ENCODE assay signal across 8 cellular contexts in genomic region chr6:26204332-26205160, GRCh38.
DNase-seq lines count a peak whose midpoint lies in the region; ATAC-seq and TF ChIP-seq lines count a peak whose summit lies in the region.

No MANE protein-coding gene starts in this region.

- H3K9me3 ChIP-seq in HEK293 (ENCODE audit: control insufficient read depth, insufficient read depth, low read depth, low read length): no peaks in the 10 kb centered on the region
- H3K9me3 ChIP-seq in SJSA1 (replicated peaks): no peaks in the 10 kb centered on the region
- no peaks in the 10 kb centered on the region for H3K9me3 ChIP-seq in transverse colon

- TF ChIP-seq EP300 in transverse colon (IDR thresholded peaks at IDR 0.05; ENCODE audit: low read depth): peak; percentile 79

- peaks cover 6 to 14% of the 10 kb centered on the region in 2 donors for H3K36me3 Mint-ChIP-seq in activated naive CD4-positive, alpha-beta T cell treated with anti-CD3 and anti-CD28 coated beads, Interleukin-2, amount 50 U/mL, for 72 hours
- peaks cover 2% of the 10 kb centered on the region for H3K36me3 Mint-ChIP-seq in osteocyte (ENCODE audit: unreplicated experiment)

- DNase-seq in GF-D8 (lab: John Stamatoyannopoulos, UW) (peak; percentile 92), NAMALWA (ENCODE audit: low spot score) (peak; percentile 98), SJSA1 (ENCODE audit: low read depth in 1 of 2, low spot score in 2 of 2) (peak; percentile 98 to 99), head of caudate nucleus (peak; percentile 88 to 99 (median 96)), osteocyte (ENCODE audit: extremely low spot score, unreplicated experiment) (peak; percentile 96), transverse colon (peak; percentile 95)
- DNase-seq in activated naive CD4-positive, alpha-beta T cell treated with anti-CD3 and anti-CD28 coated beads, Interleukin-2, amount 50 U/mL, for 72 hours (ENCODE audit: low spot score in 2 of 2): peak; percentile 78 to 90

- H3K27me3 ChIP-seq in SJSA1 (replicated peaks) (no peaks in the 10 kb centered on the region), transverse colon (no peaks in the 10 kb centered on the region)

- TF ChIP-seq CTCF in HEK293 (tag by site-specific recombination; IDR thresholded peaks at IDR 0.05): peak; percentile 81
- peak; percentile 45 for TF ChIP-seq CTCF in osteocyte (IDR thresholded peaks at IDR 0.05)
- TF ChIP-seq CTCF in transverse colon (IDR thresholded peaks at IDR 0.05): peak in 4 of 5 experiments; percentile 15 to 55 (median 33)

- 0 to 1% methylated on average over 23 to 53 of the region's 53 CpGs for WGBS in transverse colon (ENCODE audit: low coverage in 1 of 2), 2 donors

- H3K27ac ChIP-seq in HEK293 (ENCODE audit: extremely low read depth, low read depth, low read length): peak overlapping the region; percentile 71
- H3K27ac ChIP-seq in SJSA1: peak overlapping the region; percentile 99
- peak overlapping the region; percentile 93 to 100 (median 97) for H3K27ac ChIP-seq in transverse colon

- no peaks in the 10 kb centered on the region for H3K4me1 ChIP-seq in HEK293 (ENCODE audit: control insufficient read depth, insufficient read depth, low read length)
- peaks cover 23% of the 10 kb centered on the region for H3K4me1 ChIP-seq in SJSA1 (replicated peaks)
- H3K4me1 ChIP-seq in transverse colon: peaks cover 0 to 25% (median 13%) of the 10 kb centered on the region in 4 donors

- no peak overlapping the region for H3K4me3 Mint-ChIP-seq in osteocyte (ENCODE audit: unreplicated experiment)

- H3K36me3 ChIP-seq in HEK293 (ENCODE audit: control insufficient read depth in 2 of 2, insufficient read depth in 1 of 2, low read length in 2 of 2): no peaks in the 10 kb centered on the region
- H3K36me3 ChIP-seq in SJSA1: 0 out of 2 replicates have a peak, but pooled peaks cover 5% of the 10 kb centered on the region
- H3K36me3 ChIP-seq in transverse colon: no peaks in the 10 kb centered on the region

- H3K4me1 Mint-ChIP-seq in osteocyte (ENCODE audit: unreplicated experiment): peaks cover 19% of the 10 kb centered on the region

- no peak overlapping the region for H3K27ac Mint-ChIP-seq in activated naive CD4-positive, alpha-beta T cell treated with anti-CD3 and anti-CD28 coated beads, Interleukin-2, amount 50 U/mL, for 72 hours
- H3K27ac Mint-ChIP-seq in osteocyte (ENCODE audit: unreplicated experiment): no peak overlapping the region

- H3K4me3 ChIP-seq in HEK293 (ENCODE audit: low read depth, low read length): peak overlapping the region; percentile 73
- peak overlapping the region; percentile 57 for H3K4me3 ChIP-seq in SJSA1
- peak overlapping the region; percentile 60 to 77 (median 64) for H3K4me3 ChIP-seq in transverse colon

- no peaks in the 10 kb centered on the region for H3K27me3 Mint-ChIP-seq in osteocyte (ENCODE audit: unreplicated experiment)

- in situ Hi-C loops in transverse colon (cut with MboI; ENCODE audit: low pct_ligation_motif_present in 1 of 4, low pct_unique_long_range_greater_than_20kb in 1 of 4, low sequenced_read_pairs in 3 of 4): loop anchor here in 2 of 4 donors (10.0 to 25.0 kb wide), 2 partner anchors 180 to 933 kb away; a partner anchor contains a TSS

- POLR2A ChIA-PET in HEK293 (lab: Yijun Ruan, JAX): interaction anchor here (0.9 to 5.4 kb wide), 19 partner anchors 11 to 942 kb away, joined by 3 to 109 read pairs (median 6); a partner anchor contains a TSS

- intact Hi-C loops in head of caudate nucleus (cut with DNase I): loop anchor here (5.0 to 10.0 kb wide), 2 partner anchors 77 to 80 kb away; a partner anchor contains a TSS
- intact Hi-C loops in transverse colon (cut with DNase I; ENCODE audit: low total_unique reads): loop anchor here (5.0 to 10.0 kb wide), 2 partner anchors 70 to 82 kb away; a partner anchor contains a TSS

- ATAC-seq in activated naive CD4-positive, alpha-beta T cell treated with anti-CD3 and anti-CD28 coated beads, Interleukin-2, amount 50 U/mL, for 72 hours: peak; percentile 68 to 76

- CTCF ChIA-PET in HEK293 (lab: Yijun Ruan, JAX): interaction anchor here (0.6 to 1.4 kb wide), 10 partner anchors 12 to 800 kb away, joined by 3 to 6 read pairs (median 3); a partner anchor contains a TSS

- TF ChIP-seq POLR2A in transverse colon (IDR thresholded peaks at IDR 0.05): peak; percentile 100

- no peaks in the 10 kb centered on the region for H3K9me3 Mint-ChIP-seq in activated naive CD4-positive, alpha-beta T cell treated with anti-CD3 and anti-CD28 coated beads, Interleukin-2, amount 50 U/mL, for 72 hours
- H3K9me3 Mint-ChIP-seq in osteocyte (ENCODE audit: unreplicated experiment): no peaks in the 10 kb centered on the region

TF ChIP-seq in HEK293, 187 proteins besides CTCF, POLR2A, EP300 and RAD21 (continues in another document):
- TF ChIP-seq ZFP41 (tag by site-specific recombination; IDR thresholded peaks at IDR 0.05; ENCODE audit: borderline replicate concordance) (no peak), ZNF148 (tag by site-specific recombination; IDR thresholded peaks at IDR 0.05; ENCODE audit: borderline replicate concordance) (no peak), ZNF37A (tag by site-specific recombination; IDR thresholded peaks at IDR 0.05) (no peak), ZNF2 (tag by site-specific recombination; IDR thresholded peaks at IDR 0.05) (peak; percentile 85), ZNF777 (tag by site-specific recombination; IDR thresholded peaks at IDR 0.05; ENCODE audit: borderline replicate concordance) (no peak), ZBTB21 (tag by site-specific recombination; IDR thresholded peaks at IDR 0.05) (peak; percentile 95), ZNF10 (tag by site-specific recombination; IDR thresholded peaks at IDR 0.05) (no peak), ZNF138 (tag by site-specific recombination; IDR thresholded peaks at IDR 0.05; ENCODE audit: borderline replicate concordance) (no peak), ZNF391 (tag by site-specific recombination; IDR thresholded peaks at IDR 0.05; ENCODE audit: borderline replicate concordance, low read depth) (peak; percentile 72), ZNF658 (tag by site-specific recombination; IDR thresholded peaks at IDR 0.05) (no peak), HOXD13 (CRISPR knock-in tag; IDR thresholded peaks at IDR 0.05; ENCODE audit: borderline replicate concordance) (no peak), BCL6B (tag by site-specific recombination; IDR thresholded peaks at IDR 0.05) (no peak), KLF10 (tag by site-specific recombination; IDR thresholded peaks at IDR 0.05) (peak; percentile 66), ZNF426 (tag by site-specific recombination; IDR thresholded peaks at IDR 0.05) (no peak), ZNF140 (tag by site-specific recombination; IDR thresholded peaks at IDR 0.05) (no peak), ZNF324 (tag by site-specific recombination; IDR thresholded peaks at IDR 0.05) (peak; percentile 87), ZNF211 (tag by site-specific recombination; IDR thresholded peaks at IDR 0.05; ENCODE audit: low read depth) (no peak), ZNF311 (tag by site-specific recombination; IDR thresholded peaks at IDR 0.05; ENCODE audit: borderline replicate concordance) (no peak), ZNF670 (tag by site-specific recombination; IDR thresholded peaks at IDR 0.05; ENCODE audit: low read depth) (no peak), SP2 (tag by site-specific recombination; IDR thresholded peaks at IDR 0.05) (peak; percentile 55), ZSCAN23 (tag by site-specific recombination; IDR thresholded peaks at IDR 0.05) (0 out of 2 replicates have a peak, but pooled peaks have one; percentile 64), ZNF132 (tag by site-specific recombination; IDR thresholded peaks at IDR 0.05; ENCODE audit: borderline replicate concordance) (no peak), REPIN1 (tag by site-specific recombination; IDR thresholded peaks at IDR 0.05; ENCODE audit: low read depth) (no peak), ZNF561 (tag by site-specific recombination; IDR thresholded peaks at IDR 0.05; ENCODE audit: borderline replicate concordance) (no peak), ZNF677 (tag by site-specific recombination; IDR thresholded peaks at IDR 0.05) (no peak)

Comparison
In these comparisons a context has a peak if more than half of its experiments do, and no peak if none do; other contexts are left out.
1. Peak in every context shown above with its lines: DNase-seq, ATAC-seq, H3K4me3 ChIP-seq and H3K27ac ChIP-seq.